ENCODE assay signal across 19 cellular contexts in the genomic region with DNA sequence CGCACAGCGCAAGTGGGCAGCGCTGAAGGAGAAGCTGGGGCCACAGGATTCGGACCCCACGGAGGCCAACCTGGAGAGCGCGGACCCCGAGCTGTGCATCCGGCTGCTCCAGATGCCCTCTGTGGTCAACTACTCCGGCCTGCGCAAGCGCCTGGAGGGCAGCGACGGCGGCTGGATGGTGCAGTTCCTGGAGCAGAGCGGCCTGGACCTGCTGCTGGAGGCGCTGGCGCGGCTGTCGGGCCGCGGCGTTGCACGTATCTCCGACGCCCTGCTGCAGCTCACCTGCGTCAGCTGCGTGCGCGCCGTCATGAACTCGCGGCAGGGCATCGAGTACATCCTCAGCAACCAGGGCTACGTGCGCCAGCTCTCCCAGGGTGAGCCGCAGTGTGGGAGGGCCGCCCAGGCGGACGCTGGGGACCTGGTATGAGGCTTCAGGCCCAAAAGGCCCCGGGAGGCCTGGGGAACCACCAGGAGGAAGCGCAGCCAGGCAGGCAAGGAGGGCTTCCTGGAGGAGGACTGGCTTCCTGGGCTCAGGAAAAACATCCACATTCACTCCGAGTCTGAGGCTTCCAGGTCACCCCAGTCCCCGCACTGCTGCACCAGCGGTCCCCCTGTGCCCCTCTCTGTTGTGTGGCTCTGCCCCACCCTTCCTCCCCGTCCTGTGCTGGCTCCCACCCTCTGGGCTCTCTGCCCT. TPM values are rescaled to one million over a fixed set of nuclear protein-coding genes. Genes with fewer than 3 reads are reported as not detected.
A peak's percentile ranks its signal among the peaks of the same experiment; 100 is the strongest.
DNase-seq lines count a peak whose midpoint lies in the region; ATAC-seq, FAIRE-seq and TF ChIP-seq lines count a peak whose summit lies in the region.
"Had no signal": no experiment of that assay in that cellular context is flagged by ENCODE, and none has a peak within 500 bp of the region (broad histone marks: within the 10 kb centered on the region; RNA-seq: fewer than 3 reads in every experiment).

No MANE protein-coding gene starts in this region.

- intact Hi-C loops in K562 (cut with micrococcal nuclease), result no loop called here
- intact Hi-C loops in CD14-positive monocyte (cut with micrococcal nuclease), result no loop called here

- no peaks in the 10 kb centered on the region for H3K79me2 ChIP-seq in K562 (ENCODE audit: control insufficient read depth, insufficient read depth, low read length)

- no peak for ATAC-seq in K562
- no peak for ATAC-seq in GM19397 (IDR thresholded peaks at IDR 0.05; ENCODE audit: unreplicated experiment)

- H3K36me3 Mint-ChIP-seq in activated CD4-positive, alpha-beta T cell treated with anti-CD3 and anti-CD28 coated beads, Interleukin-2, amount 10 ng/mL, durations not matched to agents 7 days and 5 days (ENCODE audit: low read depth), result peaks cover 12% of the 10 kb centered on the region
- H3K36me3 Mint-ChIP-seq in CD14-positive monocyte, result peaks cover 16 to 36% of the 10 kb centered on the region in 2 donors

- TF ChIP-seq RAD21 in K562 (CRISPR knock-in tag; conservative IDR thresholded peaks at IDR 0.05 in 1 of 2, IDR thresholded peaks at IDR 0.05 in 1 of 2), result no peak

- H2AFZ ChIP-seq in K562 (ENCODE audit: low read depth, low read length), result no peak overlapping the region

- no peak overlapping the region for H3K4me3 Mint-ChIP-seq in activated CD4-positive, alpha-beta T cell treated with anti-CD3 and anti-CD28 coated beads, Interleukin-2, amount 10 ng/mL, durations not matched to agents 7 days and 5 days
- no peak overlapping the region for H3K4me3 Mint-ChIP-seq in CD14-positive monocyte

- H3K9ac ChIP-seq in K562 (ENCODE audit: insufficient read depth in 1 of 2, low read depth in 2 of 2, low read length in 2 of 2), result peak overlapping the region in 1 of 2 experiments; percentile 30; a peak in 1 of 4 replicates

- CTCF ChIA-PET in activated CD4-positive, alpha-beta T cell treated with anti-CD3 and anti-CD28 coated beads, Interleukin-2, amount 10 ng/mL, durations not matched to agents 7 days and 5 days (lab: Charles Lee), result interaction anchor here (1.2 kb wide), 1 partner anchor 10 kb away, joined by 4 read pairs; no protein-coding TSS in a partner anchor
- CTCF ChIA-PET in K562 (lab: Yijun Ruan, JAX; ENCODE audit: low intra/inter-chr PET ratio), result no interaction called here

- H3K27ac Mint-ChIP-seq in activated CD4-positive, alpha-beta T cell treated with anti-CD3 and anti-CD28 coated beads, Interleukin-2, amount 10 ng/mL, durations not matched to agents 7 days and 5 days, result peak overlapping the region; percentile 46
- H3K27ac Mint-ChIP-seq in CD14-positive monocyte, result peak overlapping the region in 1 of 7 donors; percentile 72

- H3K27me3 ChIP-seq in K562 (ENCODE audit: control insufficient read depth in 2 of 2, insufficient read depth in 2 of 2, low read length in 2 of 2), result no peaks in the 10 kb centered on the region
- H3K27me3 ChIP-seq in layer of hippocampus (ENCODE audit: control insufficient read depth, insufficient read depth, low read length), result no peaks in the 10 kb centered on the region
- H3K27me3 ChIP-seq: Peyer's patch, SJCRH30 had no signal

- H3K9me1 ChIP-seq in K562 (ENCODE audit: control insufficient read depth, insufficient read depth, low read length), result peaks cover 3% of the 10 kb centered on the region

- no TSS peak for BruUV-seq in K562 (replicated peaks; lab: Mats Ljungman, UMichigan)

- POLR2A ChIA-PET in activated CD4-positive, alpha-beta T cell treated with anti-CD3 and anti-CD28 coated beads, Interleukin-2, amount 10 ng/mL, durations not matched to agents 7 days and 5 days (lab: Charles Lee), result no interaction called here
- POLR2A ChIA-PET in K562 (lab: Yijun Ruan, JAX), result no interaction called here

- H3K9me3 ChIP-seq in K562 (replicated peaks; ENCODE audit: control insufficient read depth, insufficient read depth, low read depth, low read length), result no peaks in the 10 kb centered on the region
- H3K9me3 ChIP-seq: Peyer's patch, SJCRH30 had no signal

- H3K4me3 ChIP-seq in K562, result no peak overlapping the region
- H3K4me3 ChIP-seq: Peyer's patch, SJCRH30 had no signal

- H3K36me3 ChIP-seq in K562 (ENCODE audit: control insufficient read depth, insufficient read depth, low read length), result peaks cover 37% of the 10 kb centered on the region; the same call in 2 of the 3 replicates

- in situ Hi-C loops in K562 (cut with MboI), result no loop called here

- DNase-seq in activated CD4-positive, alpha-beta T cell treated with anti-CD3 and anti-CD28 coated beads, Interleukin-2, amount 10 ng/mL, durations not matched to agents 7 days and 5 days, result no peak
- DNase-seq in activated CD4-positive, alpha-beta T cell treated with anti-CD3 and anti-CD28 coated beads, Interleukin-2, amount 50 U/mL, for 1 hour, result no peak
- no peak for DNase-seq in K562 (ENCODE audit: extremely low read depth in 1 of 4, low spot score in 3 of 4)
- no peak for DNase-seq in T-helper 9 cell
- no peak for DNase-seq in CD14-positive monocyte (ENCODE audit: low spot score)
- DNase-seq: IMR-90, MV-4-11, NCI-H1105 treated with DMSO at 0.1 percent for 48 hours, NCI-H2029 treated with DMSO at 0.1 percent for 48 hours, NCI-H345, NCI-H524, NCI-H774, Peyer's patch, SJCRH30 had no signal

- no peak for TF ChIP-seq EP300 in K562 (IDR thresholded peaks at IDR 0.05; ENCODE audit: low read length)

- no peak for TF ChIP-seq POLR2A in K562 (conservative IDR thresholded peaks at IDR 0.05)

- H4K20me1 ChIP-seq in K562 (replicated peaks; ENCODE audit: control insufficient read depth, insufficient read depth, low read length), result no peaks in the 10 kb centered on the region

- H3K27ac ChIP-seq in K562 (ENCODE audit: extremely low read depth, low read depth, low read length), result no peak overlapping the region
- H3K27ac ChIP-seq in layer of hippocampus (ENCODE audit: low read depth, low read length), result peak overlapping the region; percentile 80
- peak overlapping the region; percentile 82 for H3K27ac ChIP-seq in temporal lobe (ENCODE audit: low read depth, low read length)
- H3K27ac ChIP-seq: 22Rv1, Peyer's patch, SJCRH30 had no signal

- no peaks in the 10 kb centered on the region for H3K27me3 Mint-ChIP-seq in activated CD4-positive, alpha-beta T cell treated with anti-CD3 and anti-CD28 coated beads, Interleukin-2, amount 10 ng/mL, durations not matched to agents 7 days and 5 days
- H3K27me3 Mint-ChIP-seq in CD14-positive monocyte (ENCODE audit: low read depth in 3 of 3), result no peaks in the 10 kb centered on the region

- 88% methylated on average over 13 of the region's 46 CpGs for WGBS in K562 (ENCODE audit: insufficient coverage, low coverage, missing lambda C conversion rate)

- peaks cover 9% of the 10 kb centered on the region for H3K4me1 Mint-ChIP-seq in activated CD4-positive, alpha-beta T cell treated with anti-CD3 and anti-CD28 coated beads, Interleukin-2, amount 10 ng/mL, durations not matched to agents 7 days and 5 days
- peaks cover 2% of the 10 kb centered on the region for H3K4me1 Mint-ChIP-seq in CD14-positive monocyte

- H3K4me2 ChIP-seq in K562 (ENCODE audit: insufficient read depth, low read length), result no peak overlapping the region

- TF ChIP-seq CTCF in K562 (IDR thresholded peaks at IDR 0.05 in 2 of 3, conservative IDR thresholded peaks at IDR 0.05 in 1 of 3; ENCODE audit: insufficient read depth in 2 of 3, low read depth in 1 of 3, low read length in 3 of 3) (no peak), CD14-positive monocyte (IDR thresholded peaks at IDR 0.05) (no peak)

- no peaks in the 10 kb centered on the region for H3K9me3 Mint-ChIP-seq in activated CD4-positive, alpha-beta T cell treated with anti-CD3 and anti-CD28 coated beads, Interleukin-2, amount 10 ng/mL, durations not matched to agents 7 days and 5 days
- peaks cover 0 to 2% (median 0%) of the 10 kb centered on the region in 7 donors for H3K9me3 Mint-ChIP-seq in CD14-positive monocyte

- no peak for FAIRE-seq in K562 (lab: Jason Lieb, UNC)
- FAIRE-seq: H54 had no signal

- H3K4me1 ChIP-seq in K562 (replicated peaks in 1 of 2; ENCODE audit: control insufficient read depth in 2 of 2, insufficient read depth in 2 of 2, low read length in 2 of 2), result peaks cover 15 to 70% of the 10 kb centered on the region in 2 experiments; a peak in 4 of 5 replicates
- H3K4me1 ChIP-seq: SJCRH30 had no signal

RNA-seq across cellular contexts. Expression of a gene that starts 12.1 kb away (rescaled TPM):
- 100 to 1,000 TPM; 163 to 171 TPM for total RNA-seq in activated CD4-positive, alpha-beta T cell treated with anti-CD3 and anti-CD28 coated beads, Interleukin-2, amount 10 ng/mL, durations not matched to agents 7 days and 5 days
- 30.6 and 91.0 TPM in 2 replicates for total RNA-seq in K562 (2011; cell fraction: chromatin; rRNA removed; ENCODE audit: low replicate concordance)
- 44.5 and 47.5 TPM in 2 replicates for total RNA-seq in K562 (2011; cell fraction: nucleolus; rRNA removed)
- 33.6 and 37.9 TPM in 2 replicates for total RNA-seq in K562 (2011; cell fraction: nucleoplasm; rRNA removed)
- total RNA-seq in K562 (2014; rRNA removed) (24.9 and 28.8 TPM in 2 replicates), K562 (2014; rRNA removed; fragmentation: Illumina TruSeq; extraction: Trizol) (2.8 and 4.4 TPM in 2 replicates), K562 (2015; rRNA removed; fragmentation: Illumina TruSeq; extraction: Trizol) (7.8 and 8.7 TPM in 2 replicates), K562 (2021) (30.7 and 31.3 TPM in 2 replicates), temporal lobe (15.0 TPM)
- polyA plus RNA-seq in K562 (2011; rRNA removed) (8.3 and 13.8 TPM in 2 replicates), K562 (2014; fragmentation: Illumina TruSeq; extraction: Trizol) (7.2 and 12.4 TPM in 2 replicates), K562 (2014; fragmentation: Nextera tagmentation; extraction: Ambion mirVana) (1 to 10 TPM in 1 of 2 experiments, under 1 TPM in 1; 0.56 to 1.4 TPM), K562 (2014; rRNA removed) (26.2 and 28.2 TPM in 2 replicates), CD14-positive monocyte (1 to 10 TPM; 2.9 to 3.8 TPM)
- 13.6 and 29.1 TPM in 2 replicates for polyA plus RNA-seq in K562 (2011; cell fraction: cytosol; rRNA removed)
- 35.1 and 63.6 TPM in 2 replicates for polyA plus RNA-seq in K562 (2011; cell fraction: nucleus; rRNA removed)
- polyA plus RNA-seq in K562 (2012), result 15.0 and 19.9 TPM in 2 replicates
- polyA minus RNA-seq in K562 (2011; rRNA and poly(A)+ RNA removed), result 3.5 and 6.1 TPM in 2 replicates
- 8.0 and 13.7 TPM in 2 replicates for polyA minus RNA-seq in K562 (2011; cell fraction: cytosol; rRNA and poly(A)+ RNA removed)
- polyA minus RNA-seq in K562 (2011; cell fraction: nucleus; rRNA and poly(A)+ RNA removed), result 9.4 and 12.0 TPM in 2 replicates

RNA-seq across cellular contexts. Expression of a gene that starts 22.5 kb away (rescaled TPM):
- 1 to 10 TPM in 1 of 2 experiments, under 1 TPM in 1; 0.81 to 1.2 TPM for total RNA-seq in activated CD4-positive, alpha-beta T cell treated with anti-CD3 and anti-CD28 coated beads, Interleukin-2, amount 10 ng/mL, durations not matched to agents 7 days and 5 days
- 17.1 and 35.0 TPM in 2 replicates for total RNA-seq in K562 (2011; cell fraction: chromatin; rRNA removed; ENCODE audit: low replicate concordance)
- total RNA-seq in K562 (2011; cell fraction: nucleolus; rRNA removed), result 12.5 and 17.5 TPM in 2 replicates
- 16.8 and 20.0 TPM in 2 replicates for total RNA-seq in K562 (2011; cell fraction: nucleoplasm; rRNA removed)
- 4.4 and 5.9 TPM in 2 replicates for total RNA-seq in K562 (2014; rRNA removed)
- 2.0 and 2.2 TPM in 2 replicates for total RNA-seq in K562 (2014; rRNA removed; fragmentation: Illumina TruSeq; extraction: Trizol)
- total RNA-seq in K562 (2015; rRNA removed; fragmentation: Illumina TruSeq; extraction: Trizol), result 3.5 and 3.6 TPM in 2 replicates
- total RNA-seq in K562 (2021), result 4.2 and 4.9 TPM in 2 replicates
- polyA plus RNA-seq in K562 (2011; rRNA removed), result 4.2 and 5.2 TPM in 2 replicates
- polyA plus RNA-seq in K562 (2011; cell fraction: cytosol; rRNA removed), result 2.7 and 4.0 TPM in 2 replicates
- polyA plus RNA-seq in K562 (2011; cell fraction: nucleus; rRNA removed), result 39.1 and 54.9 TPM in 2 replicates
- 6.0 and 16.4 TPM in 2 replicates for polyA plus RNA-seq in K562 (2012)
- 3.9 and 4.3 TPM in 2 replicates for polyA plus RNA-seq in K562 (2014; fragmentation: Illumina TruSeq; extraction: Trizol)
- polyA plus RNA-seq in K562 (2014; fragmentation: Nextera tagmentation; extraction: Ambion mirVana), result under 1 TPM; 0.53 to 0.74 TPM
- polyA plus RNA-seq in K562 (2014; rRNA removed), result 3.6 and 5.3 TPM in 2 replicates
- 2.6 and 2.7 TPM in 2 replicates for polyA minus RNA-seq in K562 (2011; rRNA and poly(A)+ RNA removed)
- 1.3 and 1.6 TPM in 2 replicates for polyA minus RNA-seq in K562 (2011; cell fraction: cytosol; rRNA and poly(A)+ RNA removed)
- 6.4 and 9.8 TPM in 2 replicates for polyA minus RNA-seq in K562 (2011; cell fraction: nucleus; rRNA and poly(A)+ RNA removed)
- total RNA-seq in temporal lobe, result 2.0 TPM
- polyA plus RNA-seq in CD14-positive monocyte, result under 1 TPM; 0.61 to 0.64 TPM

RNA-seq across cellular contexts. Expression of a gene that starts 51.4 kb away (rescaled TPM):
- 100 to 1,000 TPM in 1 of 2 experiments, 10 to 100 TPM in 1; 84.7 to 135 TPM for total RNA-seq in activated CD4-positive, alpha-beta T cell treated with anti-CD3 and anti-CD28 coated beads, Interleukin-2, amount 10 ng/mL, durations not matched to agents 7 days and 5 days
- 12.2 and 40.0 TPM in 2 replicates for total RNA-seq in K562 (2011; cell fraction: chromatin; rRNA removed; ENCODE audit: low replicate concordance)
- 43.4 and 62.2 TPM in 2 replicates for total RNA-seq in K562 (2011; cell fraction: nucleolus; rRNA removed)
- 31.2 and 34.7 TPM in 2 replicates for total RNA-seq in K562 (2011; cell fraction: nucleoplasm; rRNA removed)
- total RNA-seq in K562 (2014; rRNA removed) (186 and 216 TPM in 2 replicates), K562 (2014; rRNA removed; fragmentation: Illumina TruSeq; extraction: Trizol) (4.8 and 6.1 TPM in 2 replicates), K562 (2015; rRNA removed; fragmentation: Illumina TruSeq; extraction: Trizol) (55.9 and 57.8 TPM in 2 replicates), K562 (2021) (111 and 113 TPM in 2 replicates), temporal lobe (15.0 TPM)
- polyA plus RNA-seq in K562 (2011; rRNA removed) (54.2 and 66.2 TPM in 2 replicates), K562 (2014; fragmentation: Illumina TruSeq; extraction: Trizol) (7.8 and 43.9 TPM in 2 replicates), K562 (2014; fragmentation: Nextera tagmentation; extraction: Ambion mirVana) (10 to 100 TPM in 1 of 2 experiments, 1 to 10 TPM in 1; 4.2 to 20.6 TPM), K562 (2014; rRNA removed) (138 and 148 TPM in 2 replicates), CD14-positive monocyte (100 to 1,000 TPM; 156 to 193 TPM)
- polyA plus RNA-seq in K562 (2011; cell fraction: cytosol; rRNA removed), result 115 and 354 TPM in 2 replicates
- polyA plus RNA-seq in K562 (2011; cell fraction: nucleus; rRNA removed), result 75.6 and 121 TPM in 2 replicates
- polyA plus RNA-seq in K562 (2012), result 69.5 and 80.9 TPM in 2 replicates
- polyA minus RNA-seq in K562 (2011; rRNA and poly(A)+ RNA removed), result 6.6 and 10.6 TPM in 2 replicates
- polyA minus RNA-seq in K562 (2011; cell fraction: cytosol; rRNA and poly(A)+ RNA removed), result 31.0 and 34.2 TPM in 2 replicates
- polyA minus RNA-seq in K562 (2011; cell fraction: nucleus; rRNA and poly(A)+ RNA removed), result 16.2 and 20.1 TPM in 2 replicates
